Comparison of ENCODE assay signal across 8 cellular contexts in the genomic region with DNA sequence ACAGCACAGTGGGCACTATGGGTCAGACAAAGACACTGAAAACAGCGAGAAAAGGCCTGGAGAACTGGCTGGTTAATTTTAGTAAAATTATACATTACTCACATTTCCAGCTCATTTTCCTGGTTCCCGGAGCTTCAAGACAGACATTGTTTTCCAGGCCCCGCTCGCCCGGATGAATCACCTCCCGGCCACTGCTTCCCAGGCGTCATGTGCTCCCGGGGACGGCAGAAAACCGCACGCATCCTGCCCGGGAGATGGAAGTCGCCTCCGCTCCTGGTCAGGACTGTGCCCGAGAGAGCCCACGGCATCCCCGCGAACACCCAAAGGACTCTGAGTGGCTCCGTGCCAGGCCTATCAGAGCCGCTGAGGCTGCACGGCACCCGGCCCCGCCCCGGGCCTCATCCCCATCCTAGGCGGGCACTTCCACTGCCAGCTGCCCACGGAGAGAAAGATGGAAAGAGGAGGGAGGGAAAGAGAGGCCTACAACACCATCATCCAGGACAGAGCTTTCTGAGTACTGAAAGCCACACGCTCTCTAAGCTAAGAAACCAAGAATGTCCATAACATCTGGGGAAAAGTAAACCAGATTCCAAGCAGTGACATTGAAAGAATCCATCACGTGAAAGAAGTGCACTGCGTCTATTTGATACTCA.
DNase-seq lines count a peak whose midpoint lies in the region; ATAC-seq, FAIRE-seq and TF ChIP-seq lines count a peak whose summit lies in the region.

No MANE protein-coding gene starts in this region.

- no peaks in the 10 kb centered on the region for H3K9me3 ChIP-seq in WERI-Rb-1 (ENCODE audit: severe bottlenecking)

- TF ChIP-seq POLR2A in H54 (IDR thresholded peaks at IDR 0.05; ENCODE audit: low read depth, low read length), result peak; percentile 45; the same call in 1 of the 2 replicates

- no peak for TF ChIP-seq CTCF in WERI-Rb-1 (IDR thresholded peaks at IDR 0.05; ENCODE audit: low read depth, low read length)

- no peak for ATAC-seq in GM21825 (IDR thresholded peaks at IDR 0.05; ENCODE audit: unreplicated experiment)

- FAIRE-seq in H54 (lab: Jason Lieb, UNC), result no peak

- peak; percentile 97 for DNase-seq in H54 (ENCODE audit: insufficient read length, low spot score)
- DNase-seq in astrocyte of the hippocampus (ENCODE audit: low read depth, low spot score), result peak; percentile 97
- peak in 40 of 51 donors; percentile 22 to 88 (median 58) for DNase-seq in hypothalamus (lab: John Stamatoyannopoulos, UW)
- DNase-seq in WERI-Rb-1, result no peak
- no peak for DNase-seq in activated gamma-delta T cell treated with Interleukin-2 at 50 U/mL for 16 hours
- no peak for DNase-seq in NCI-H2029 treated with DMSO at 0.1 percent for 48 hours (lab: John Stamatoyannopoulos, UW)

- H3K27me3 ChIP-seq in WERI-Rb-1 (ENCODE audit: insufficient read depth, low read depth, severe bottlenecking), result no peaks in the 10 kb centered on the region

- H3K27ac ChIP-seq in skin epidermis, result peak overlapping the region; percentile 15 to 97 (median 86)
- no peak overlapping the region for H3K27ac ChIP-seq in WERI-Rb-1

- H3K4me3 ChIP-seq in skin epidermis, result peak overlapping the region in 1 of 7 experiments; percentile 9
- H3K4me3 ChIP-seq in WERI-Rb-1 (ENCODE audit: low read depth, low read length), result no peak overlapping the region

- peaks cover 66% of the 10 kb centered on the region for H3K36me3 ChIP-seq in WERI-Rb-1

Comparison
In these comparisons a context has a peak if more than half of its experiments do, and no peak if none do; other contexts are left out.
1. DNase-seq: peak in H54 (single experiment), astrocyte of the hippocampus (single experiment) and hypothalamus (40 of 51); none in WERI-Rb-1 (single experiment), activated gamma-delta T cell treated with Interleukin-2 at 50 U/mL for 16 hours (single experiment) and NCI-H2029 treated with DMSO at 0.1 percent for 48 hours (single experiment).